In genomic region chr10:3785849-3786290, GRCh38 we compare ENCODE assay signal across 8 cellular contexts. TPM values are rescaled to one million over a fixed set of nuclear protein-coding genes. Genes with fewer than 3 reads are reported as not detected.
A peak's percentile ranks its signal among the peaks of the same experiment; 100 is the strongest.
DNase-seq lines count a peak whose midpoint lies in the region; ATAC-seq and TF ChIP-seq lines count a peak whose summit lies in the region.

No MANE protein-coding gene starts in this region.

- H3K4me1 ChIP-seq in adipocyte (ENCODE audit: control insufficient read depth, insufficient read depth, low read length), result peaks cover 17% of the 10 kb centered on the region

- H3K9ac ChIP-seq in adipocyte (ENCODE audit: low read length), result peak overlapping the region; percentile 99

- ATAC-seq in GM18909 (IDR thresholded peaks at IDR 0.05; ENCODE audit: poor library complexity, unreplicated experiment), result peak; percentile 13
- ATAC-seq in HG03097 (IDR thresholded peaks at IDR 0.05; ENCODE audit: low FRiP score, unreplicated experiment), result no peak

- peaks cover 11% of the 10 kb centered on the region for H3K36me3 ChIP-seq in adipocyte (ENCODE audit: control insufficient read depth, insufficient read depth, low read length, severe bottlenecking)

- DNase-seq in NCI-H69 (lab: John Stamatoyannopoulos, UW) (peak; percentile 54), adipocyte (ENCODE audit: low read depth) (peak; percentile 69), hepatic stellate cell (ENCODE audit: low spot score) (peak; percentile 58), retinal pigment epithelial cell (ENCODE audit: low read depth) (no peak), mesenteric fat pad (ENCODE audit: low spot score) (no peak)

- H3K4me3 ChIP-seq in adipocyte (ENCODE audit: low read length), result peak overlapping the region; percentile 88
- peak overlapping the region; percentile 63 for H3K4me3 ChIP-seq in retinal pigment epithelial cell (ENCODE audit: low read length)

- TF ChIP-seq CTCF in 22Rv1 (IDR thresholded peaks at IDR 0.05) (no peak), retinal pigment epithelial cell (conservative IDR thresholded peaks at IDR 0.05; ENCODE audit: low read depth, low read length) (no peak)

- no peaks in the 10 kb centered on the region for H3K27me3 ChIP-seq in adipocyte (replicated peaks; ENCODE audit: control insufficient read depth, insufficient read depth, low read length)

- no peaks in the 10 kb centered on the region for H3K9me3 ChIP-seq in adipocyte (ENCODE audit: control insufficient read depth, low read length)

- H3K27ac ChIP-seq in 22Rv1, result peak overlapping the region; percentile 89

RNA-seq across cellular contexts. Expression of gene KLF6, which starts 0.9 kb away (rescaled TPM):
- 474 TPM for total RNA-seq in mesenteric fat pad

Comparison
In these comparisons a context has a peak if more than half of its experiments do, and no peak if none do; other contexts are left out.
1. DNase-seq: peak in NCI-H69 (single experiment), adipocyte (single experiment) and hepatic stellate cell (single experiment); none in retinal pigment epithelial cell (single experiment) and mesenteric fat pad (single experiment).